In genomic region chr19:49129238-49129583, GRCh38 we compare ENCODE assay signal across 1 cellular context.
TF ChIP-seq lines count a peak whose summit lies in the region.

No MANE protein-coding gene starts in this region.

TF ChIP-seq in K562, 482 proteins besides CTCF, POLR2A, EP300 and RAD21 (continues in another document):
- no peak for TF ChIP-seq ZNF311 (CRISPR knock-in tag; IDR thresholded peaks at IDR 0.05)
- TF ChIP-seq ZNF232 (CRISPR knock-in tag; IDR thresholded peaks at IDR 0.05), result peak; percentile 69; the same call in 1 of the 2 replicates
- TF ChIP-seq NKRF (IDR thresholded peaks at IDR 0.05; ENCODE audit: borderline replicate concordance), result peak; percentile 67; the same call in 1 of the 2 replicates
- TF ChIP-seq L3MBTL2 (IDR thresholded peaks at IDR 0.05), result peak; percentile 79
- TF ChIP-seq MAZ (CRISPR knock-in tag; conservative IDR thresholded peaks at IDR 0.05 in 1 of 2, IDR thresholded peaks at IDR 0.05 in 1 of 2), result peak in 1 of 2 experiments; percentile 53; a peak in 1 of 4 replicates
- peak; percentile 69; the same call in 1 of the 2 replicates for TF ChIP-seq SP1 (CRISPR knock-in tag; IDR thresholded peaks at IDR 0.05)
- no peak for TF ChIP-seq NR0B1 (IDR thresholded peaks at IDR 0.05; ENCODE audit: partially characterized antibody)
- peak; percentile 72 for TF ChIP-seq KDM5B (IDR thresholded peaks at IDR 0.05; ENCODE audit: insufficient replicate concordance, low read depth, low read length)
- peak; percentile 66; the same call in 1 of the 2 replicates for TF ChIP-seq FOXK1 (CRISPR knock-in tag; IDR thresholded peaks at IDR 0.05; ENCODE audit: borderline replicate concordance)
- peak; percentile 90 to 94 for TF ChIP-seq MNT (conservative IDR thresholded peaks at IDR 0.05)
- TF ChIP-seq ZBTB7A (IDR thresholded peaks at IDR 0.05; ENCODE audit: borderline replicate concordance, control insufficient read depth, low read depth, low read length), result peak; percentile 67; the same call in 1 of the 2 replicates
- TF ChIP-seq SAP30 (IDR thresholded peaks at IDR 0.05; ENCODE audit: borderline replicate concordance, insufficient read depth, low read depth, low read length, poor library complexity, severe bottlenecking), result no peak
- TF ChIP-seq PATZ1 (CRISPR knock-in tag; IDR thresholded peaks at IDR 0.05; ENCODE audit: borderline replicate concordance), result no peak
- TF ChIP-seq RBFOX2 (IDR thresholded peaks at IDR 0.05; ENCODE audit: low read depth, low read length), result peak; percentile 78
- 0 out of 2 replicates have a peak, but pooled peaks have one; percentile 40 for TF ChIP-seq ZNF740 (CRISPR knock-in tag; IDR thresholded peaks at IDR 0.05)
- TF ChIP-seq ZNF740 (tag; IDR thresholded peaks at IDR 0.05), result no peak
- peak; percentile 81 for TF ChIP-seq EP400 (IDR thresholded peaks at IDR 0.05)
- no peak for TF ChIP-seq PRDM10 (IDR thresholded peaks at IDR 0.05; ENCODE audit: partially characterized antibody)
- 0 out of 2 replicates have a peak, but pooled peaks have one; percentile 16 for TF ChIP-seq ZBTB9 (CRISPR knock-in tag; IDR thresholded peaks at IDR 0.05)
- no peak for TF ChIP-seq GTF2E2 (tag; IDR thresholded peaks at IDR 0.05)
- TF ChIP-seq VEZF1 (CRISPR knock-in tag; IDR thresholded peaks at IDR 0.05), result peak; percentile 37; the same call in 1 of the 2 replicates
- TF ChIP-seq NR2C1 (IDR thresholded peaks at IDR 0.05), result no peak
- no peak for TF ChIP-seq NR2C1 (tag; IDR thresholded peaks at IDR 0.05)
- TF ChIP-seq ETS1 (conservative IDR thresholded peaks at IDR 0.05; ENCODE audit: control insufficient read depth, low read depth, low read length), result 0 out of 2 replicates have a peak, but pooled peaks have one; percentile 28
- no peak for TF ChIP-seq ZBTB5 (IDR thresholded peaks at IDR 0.05)
- TF ChIP-seq ERF (CRISPR knock-in tag; IDR thresholded peaks at IDR 0.05), result 0 out of 2 replicates have a peak, but pooled peaks have one; percentile 20
- TF ChIP-seq POLR2G (IDR thresholded peaks at IDR 0.05; ENCODE audit: low read depth, low read length), result peak; percentile 79
- TF ChIP-seq NFE2L1 (tag; IDR thresholded peaks at IDR 0.05; ENCODE audit: borderline replicate concordance, low read depth), result no peak
- 0 out of 2 replicates have a peak, but pooled peaks have one; percentile 47 for TF ChIP-seq CREB3L1 (IDR thresholded peaks at IDR 0.05; ENCODE audit: borderline replicate concordance, low read depth)
- TF ChIP-seq CEBPG (CRISPR knock-in tag; IDR thresholded peaks at IDR 0.05), result 0 out of 2 replicates have a peak, but pooled peaks have one; percentile 24
- TF ChIP-seq CEBPG (tag; conservative IDR thresholded peaks at IDR 0.05 in 1 of 2, IDR thresholded peaks at IDR 0.05 in 1 of 2), result no peak
- peak in 1 of 2 experiments; percentile 74 for TF ChIP-seq E2F6 (IDR thresholded peaks at IDR 0.05; ENCODE audit: borderline replicate concordance in 1 of 2, extremely low read depth in 1 of 2, insufficient read depth in 1 of 2, insufficient read length in 1 of 2, low read depth in 1 of 2, low read length in 1 of 2, poor library complexity in 1 of 2, severe bottlenecking in 1 of 2)
- TF ChIP-seq PHF8 (IDR thresholded peaks at IDR 0.05; ENCODE audit: borderline replicate concordance, low read length), result peak; percentile 63; the same call in 1 of the 2 replicates
- TF ChIP-seq SMARCC2 (IDR thresholded peaks at IDR 0.05; ENCODE audit: low read depth), result no peak
